13 cellular contexts compared by ENCODE assay signal in the genomic region with DNA sequence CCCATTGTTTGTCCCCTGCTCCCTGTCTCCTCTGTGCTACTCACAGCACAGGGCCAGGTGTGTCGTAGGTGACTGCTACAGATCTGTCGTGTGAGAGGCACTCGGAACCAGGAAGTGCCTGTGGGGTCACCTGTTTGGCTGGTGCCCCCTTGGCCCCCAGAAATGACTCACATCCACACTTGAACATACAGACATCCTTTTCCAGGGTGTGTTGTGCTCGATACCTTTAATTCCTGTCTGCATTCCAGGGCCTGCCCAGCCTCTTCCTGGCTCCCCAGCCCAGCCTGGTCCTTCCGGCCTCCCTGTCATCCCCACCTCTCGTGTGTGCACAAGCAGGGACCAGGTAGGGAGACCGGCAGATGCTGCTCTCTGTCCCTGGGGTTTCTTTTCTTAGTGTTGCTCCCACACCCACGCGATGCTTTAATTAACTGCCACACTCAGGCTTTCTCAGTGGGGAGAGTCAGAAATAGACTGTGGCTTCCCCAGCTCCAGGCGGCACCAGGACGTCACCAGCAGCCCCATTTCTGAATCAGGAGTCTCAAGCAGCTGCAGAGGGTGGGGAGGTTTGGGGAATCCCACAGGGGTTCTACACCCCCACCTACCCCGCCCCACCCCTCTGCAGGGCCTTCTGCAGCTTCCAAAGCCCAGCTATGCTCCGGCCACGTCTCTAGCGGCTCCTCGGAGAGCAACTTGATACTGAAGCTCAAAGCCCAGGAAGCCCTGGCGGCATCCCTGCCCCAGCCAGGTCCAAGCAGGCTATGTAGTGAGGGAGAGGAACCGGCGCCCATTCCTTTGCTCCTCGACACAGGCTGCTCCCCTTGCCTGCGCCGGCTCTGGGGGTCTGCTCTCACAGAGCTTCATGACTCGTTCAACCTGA.
DNase-seq lines count a peak whose midpoint lies in the region; FAIRE-seq and TF ChIP-seq lines count a peak whose summit lies in the region.
"Had no signal": no experiment of that assay in that cellular context is flagged by ENCODE, and none has a peak within 500 bp of the region (broad histone marks: within the 10 kb centered on the region; RNA-seq: fewer than 3 reads in every experiment).

No MANE protein-coding gene starts in this region.

- H3K56ac ChIP-seq in mesendoderm (ENCODE audit: low read length), result no peak overlapping the region

- H3K4me2 ChIP-seq in mesendoderm (ENCODE audit: low read length), result no peak overlapping the region

- no peak overlapping the region for H2BK5ac ChIP-seq in mesendoderm (ENCODE audit: low read length)

- no peaks in the 10 kb centered on the region for H3K9me3 Mint-ChIP-seq in Caco-2 (ENCODE audit: unreplicated experiment)
- H3K9me3 Mint-ChIP-seq: CD4-positive, alpha-beta T cell had no signal

- H3K4me1 Mint-ChIP-seq in Caco-2 (ENCODE audit: low read depth, unreplicated experiment), result peaks cover 12% of the 10 kb centered on the region

- H3K27me3 Mint-ChIP-seq in Caco-2 (ENCODE audit: insufficient read depth, unreplicated experiment), result peaks cover 8% of the 10 kb centered on the region

- H3K27me3 ChIP-seq in Caco-2 (replicated peaks; ENCODE audit: control insufficient read depth, insufficient read depth, low read length), result no peaks in the 10 kb centered on the region
- no peaks in the 10 kb centered on the region for H3K27me3 ChIP-seq in mesendoderm (ENCODE audit: insufficient read depth, low read length, poor library complexity)
- H3K27me3 ChIP-seq in tibial artery, result peaks cover 0 to 11% of the 10 kb centered on the region in 2 donors
- H3K27me3 ChIP-seq: tibial nerve had no signal

- TF ChIP-seq CTCF in Caco-2 (IDR thresholded peaks at IDR 0.05; ENCODE audit: insufficient read depth in 1 of 2, low read depth in 1 of 2, low read length in 1 of 2, severe bottlenecking in 1 of 2, unreplicated experiment in 1 of 2) (no peak), GM13977 (IDR thresholded peaks at IDR 0.05; ENCODE audit: extremely low read depth, insufficient read depth, missing control alignments) (no peak), tibial artery (IDR thresholded peaks at IDR 0.05) (no peak)

- H3K4me3 Mint-ChIP-seq in Caco-2 (ENCODE audit: unreplicated experiment), result no peak overlapping the region
- H3K4me3 Mint-ChIP-seq: CD4-positive, alpha-beta T cell had no signal

- BruUV-seq in Caco-2 (replicated peaks; lab: Mats Ljungman, UMichigan), result no TSS peak

- H3K36me3 ChIP-seq in Caco-2 (ENCODE audit: control insufficient read depth, insufficient read depth, low read length) (no peaks in the 10 kb centered on the region), mesendoderm (ENCODE audit: control insufficient read depth, insufficient read depth, low read length) (no peaks in the 10 kb centered on the region), tibial artery (no peaks in the 10 kb centered on the region)
- H3K36me3 ChIP-seq: SJSA1, tibial nerve had no signal

- H3K27ac ChIP-seq in angular gyrus (ENCODE audit: low read depth, low read length) (peak overlapping the region; percentile 26), mesendoderm (ENCODE audit: low read depth, low read length) (no peak overlapping the region), tibial artery (no peak overlapping the region)
- H3K27ac ChIP-seq: SJSA1 had no signal

- CTCF ChIA-PET in Caco-2 (lab: Charles Lee), result interaction anchor here (0.8 kb wide), 1 partner anchor 19 kb away, joined by 3 read pairs; no protein-coding TSS in a partner anchor

- TF ChIP-seq POLR2A in H54 (IDR thresholded peaks at IDR 0.05; ENCODE audit: low read depth, low read length), result no peak

- no peak overlapping the region for H4K5ac ChIP-seq in mesendoderm (ENCODE audit: low read length)

- H3K23ac ChIP-seq in mesendoderm (ENCODE audit: low read length), result no peak overlapping the region

- DNase-seq in Caco-2 (peak; percentile 65 to 88), GM13977 (ENCODE audit: low spot score) (peak; percentile 47), mesendoderm (peak; percentile 8), H54 (ENCODE audit: insufficient read length, low spot score) (no peak), tibial artery (no peak), HuH-7.5 (ENCODE audit: low spot score) (no peak), NOMO-1 treated with DMSO at 0.1 percent for 48 hours (lab: John Stamatoyannopoulos, UW; ENCODE audit: unreplicated experiment) (no peak)
- DNase-seq: activated CD4-positive, alpha-beta T cell treated with anti-CD3 and anti-CD28 coated beads, Interleukin-2, amount 50 U/mL, for 1 hour; activated naive CD4-positive, alpha-beta T cell treated with anti-CD3 and anti-CD28 coated beads, Interleukin-2, amount 50 U/mL, for 16 hours; CD4-positive, alpha-beta T cell had no signal

- H3K18ac ChIP-seq in mesendoderm (ENCODE audit: low read length), result no peak overlapping the region

- POLR2A ChIA-PET in Caco-2 (lab: Charles Lee), result no interaction called here

- no peak overlapping the region for H2BK15ac ChIP-seq in mesendoderm (replicated peaks; ENCODE audit: low read depth)

- no CpG with 5 or more reads among the region's 23 CpGs for whole genome bisulfite sequencing in mesendoderm (ENCODE audit: extremely low coverage, insufficient coverage, low lambda C conversion rate)

- H3K4me1 ChIP-seq in Caco-2 (0 out of 2 replicates have a peak, but pooled peaks cover 7% of the 10 kb centered on the region), mesendoderm (ENCODE audit: control insufficient read depth, low read depth, low read length) (no peaks in the 10 kb centered on the region), tibial artery (peaks cover 0 to 12% (median 8%) of the 10 kb centered on the region in 4 donors)

- H3K4me3 ChIP-seq in Caco-2 (ENCODE audit: low read depth, low read length) (no peak overlapping the region), mesendoderm (ENCODE audit: low read length) (no peak overlapping the region), tibial artery (no peak overlapping the region)
- H3K4me3 ChIP-seq: SJSA1, tibial nerve had no signal

- H3K4ac ChIP-seq in mesendoderm (ENCODE audit: low read depth, low read length), result no peak overlapping the region

- peak overlapping the region; percentile 4 for H3K27ac Mint-ChIP-seq in Caco-2 (ENCODE audit: unreplicated experiment)
- H3K27ac Mint-ChIP-seq: CD4-positive, alpha-beta T cell had no signal

- intact Hi-C loops in Caco-2 (cut with micrococcal nuclease; ENCODE audit: unreplicated experiment) (loop anchor here (5.0 kb wide), 1 partner anchor 49 kb away; no protein-coding TSS in a partner anchor), tibial artery (cut with DNase I; ENCODE audit: low total_unique reads) (no loop called here)

- H2BK120ac ChIP-seq in mesendoderm (ENCODE audit: low read depth, low read length), result no peak overlapping the region

- H3K36me3 Mint-ChIP-seq in Caco-2 (ENCODE audit: insufficient read depth, unreplicated experiment), result no peaks in the 10 kb centered on the region

- H3K79me1 ChIP-seq in mesendoderm (ENCODE audit: low read length), result no peaks in the 10 kb centered on the region

- in situ Hi-C loops in GM13977 (cut with MboI; ENCODE audit: low pct_unique_long_range_greater_than_20kb, low sequenced_read_pairs, unreplicated experiment), result no loop called here

- H3K9ac ChIP-seq in mesendoderm (ENCODE audit: low read length), result no peak overlapping the region

- no peak overlapping the region for H4K8ac ChIP-seq in mesendoderm (ENCODE audit: low read depth, low read length)

- no peak overlapping the region for H2AK5ac ChIP-seq in mesendoderm (ENCODE audit: low read length)

- H3K9me3 ChIP-seq in Caco-2 (no peaks in the 10 kb centered on the region), tibial artery (no peaks in the 10 kb centered on the region)
- H3K9me3 ChIP-seq: SJSA1, tibial nerve had no signal

- FAIRE-seq in H54 (lab: Jason Lieb, UNC), result no peak

- no peaks in the 10 kb centered on the region for H3K79me2 ChIP-seq in mesendoderm (ENCODE audit: control insufficient read depth, insufficient read depth, low read length)

Comparison
In these comparisons a context has a peak if more than half of its experiments do, and no peak if none do; other contexts are left out.
1. DNase-seq: peak in Caco-2 (2 of 2), GM13977 (single experiment) and mesendoderm (single experiment); none in H54 (single experiment), tibial artery (0 of 2), HuH-7.5 (single experiment) and NOMO-1 treated with DMSO at 0.1 percent for 48 hours (single experiment).